In genomic region chr1:155126494-155127104, GRCh38 we compare ENCODE assay signal across 6 cellular contexts. TPM values are rescaled to one million over a fixed set of nuclear protein-coding genes. Genes with fewer than 3 reads are reported as not detected.
A peak's percentile ranks its signal among the peaks of the same experiment; 100 is the strongest.
DNase-seq lines count a peak whose midpoint lies in the region; ATAC-seq, FAIRE-seq and TF ChIP-seq lines count a peak whose summit lies in the region.

No MANE protein-coding gene starts in this region.

- H3K36me3 ChIP-seq in SJCRH30 (no peaks in the 10 kb centered on the region), endocrine pancreas (ENCODE audit: control insufficient read depth, insufficient read depth, low read length) (no peaks in the 10 kb centered on the region), pancreas (peaks cover 0 to 4% (median 2%) of the 10 kb centered on the region in 3 donors)

- H3K9me3 ChIP-seq in SJCRH30 (replicated peaks) (no peaks in the 10 kb centered on the region), endocrine pancreas (ENCODE audit: control insufficient read depth, low read length) (no peaks in the 10 kb centered on the region), pancreas (no peaks in the 10 kb centered on the region)

- peak overlapping the region; percentile 58 for H3K4me3 ChIP-seq in SJCRH30
- H3K4me3 ChIP-seq in endocrine pancreas (ENCODE audit: control insufficient read depth, insufficient read depth, low read length): no peak overlapping the region
- H3K4me3 ChIP-seq in pancreas: peak overlapping the region in 3 of 4 donors; percentile 73 to 93 (median 89)

- H3K9ac ChIP-seq in endocrine pancreas (ENCODE audit: control insufficient read depth, insufficient read depth, low read length): peak overlapping the region; percentile 60

- in situ Hi-C loops in G401 (cut with HindIII; ENCODE audit: low sequenced_read_pairs): no loop called here

- intact Hi-C loops in pancreas (cut with DNase I): no loop called here

- no peak for TF ChIP-seq CTCF in pancreas (IDR thresholded peaks at IDR 0.05)

- 10% methylated on average over 35 to 36 of the region's 36 CpGs for WGBS in pancreas, 2 donors

- H3K27me3 ChIP-seq in SJCRH30 (peaks cover 14% of the 10 kb centered on the region; the same call in 1 of the 2 replicates), endocrine pancreas (ENCODE audit: control insufficient read depth, insufficient read depth, low read length) (no peaks in the 10 kb centered on the region), pancreas (no peaks in the 10 kb centered on the region)

- H3K27ac ChIP-seq in SJCRH30 (peak overlapping the region; percentile 18; the same call in 1 of the 2 replicates), pancreas (peak overlapping the region; percentile 79 to 95 (median 94))

- ATAC-seq in pancreas (peak; percentile 3 to 16 (median 8)), GM19351 (IDR thresholded peaks at IDR 0.05; ENCODE audit: unreplicated experiment) (no peak), GM21381 (IDR thresholded peaks at IDR 0.05; ENCODE audit: unreplicated experiment) (no peak)

- H3K4me1 ChIP-seq in SJCRH30 (peaks cover 52% of the 10 kb centered on the region), endocrine pancreas (ENCODE audit: control insufficient read depth, insufficient read depth, low read length) (no peaks in the 10 kb centered on the region), pancreas (peaks cover 7 to 10% (median 7%) of the 10 kb centered on the region in 3 donors)

- DNase-seq in G401 (ENCODE audit: low spot score) (peak; percentile 66), SJCRH30 (peak; percentile 48 to 56), pancreas (peak; percentile 62 to 77 (median 66))

- no peak for FAIRE-seq in pancreas (lab: Jason Lieb, UNC)

RNA-seq across cellular contexts. Expression of gene EFNA1, which starts 1.1 kb away (rescaled TPM):
- 2.8 and 5.3 TPM in 2 replicates for total RNA-seq in G401 (2014; rRNA removed; shearing (Covaris generic))
- 1.8 and 2.2 TPM in 2 replicates for total RNA-seq in SJCRH30 (2014; rRNA removed; shearing (Covaris generic))
- total RNA-seq in pancreas: 10 to 100 TPM; 19.5 to 45.9 (median 30.4) TPM
- polyA plus RNA-seq in pancreas: 10 to 100 TPM; 47.9 to 91.7 TPM

RNA-seq across cellular contexts. Expression of gene SLC50A1, which starts 9.1 kb away (rescaled TPM):
- total RNA-seq in G401 (2014; rRNA removed; shearing (Covaris generic)): 15.9 and 19.8 TPM in 2 replicates
- total RNA-seq in SJCRH30 (2014; rRNA removed; shearing (Covaris generic)): 12.9 and 14.8 TPM in 2 replicates
- total RNA-seq in pancreas: 10 to 100 TPM; 18.7 to 33.3 (median 26.2) TPM
- polyA plus RNA-seq in pancreas: 10 to 100 TPM; 32.8 to 33.0 TPM

RNA-seq across cellular contexts. Expression of gene DPM3, which starts 13.7 kb away (rescaled TPM):
- 83.3 and 104 TPM in 2 replicates for total RNA-seq in G401 (2014; rRNA removed; shearing (Covaris generic))
- 16.1 and 16.8 TPM in 2 replicates for total RNA-seq in SJCRH30 (2014; rRNA removed; shearing (Covaris generic))
- total RNA-seq in pancreas: 10 to 100 TPM; 39.4 to 46.5 (median 42.3) TPM
- 100 to 1,000 TPM; 211 to 227 TPM for polyA plus RNA-seq in pancreas

RNA-seq across cellular contexts. Expression of gene KRTCAP2, which starts 46.5 kb away (rescaled TPM):
- total RNA-seq in G401 (2014; rRNA removed; shearing (Covaris generic)): 177 and 223 TPM in 2 replicates
- total RNA-seq in SJCRH30 (2014; rRNA removed; shearing (Covaris generic)): 84.2 and 90.9 TPM in 2 replicates
- 100 to 1,000 TPM in 4 of 6 donors, 10 to 100 TPM in 2; 91.8 to 119 (median 102) TPM for total RNA-seq in pancreas
- polyA plus RNA-seq in pancreas: 100 to 1,000 TPM; 182 to 238 TPM

RNA-seq across cellular contexts. Expression of gene TRIM46, which starts 47.0 kb away (rescaled TPM):
- total RNA-seq in G401 (2014; rRNA removed; shearing (Covaris generic)): 0.14 and 0.37 TPM in 2 replicates
- 0.79 and 1.0 TPM in 2 replicates for total RNA-seq in SJCRH30 (2014; rRNA removed; shearing (Covaris generic))
- under 1 TPM; 0.19 to 0.59 (median 0.33) TPM for total RNA-seq in pancreas
- polyA plus RNA-seq in pancreas: 1 to 10 TPM; 1.2 to 4.1 TPM

Comparison
In these comparisons a context has a peak if more than half of its experiments do, and no peak if none do; other contexts are left out.
1. ATAC-seq: peak in pancreas (4 of 4); none in GM19351 (single experiment) and GM21381 (single experiment).
2. Peak in every context shown above with its lines, with median percentiles within 50 percentile points of each other: DNase-seq.